1 cellular context compared by ENCODE assay signal in genomic region chr7:128100225-128100948, GRCh38.
A peak's percentile ranks its signal among the peaks of the same experiment; 100 is the strongest.
TF ChIP-seq lines count a peak whose summit lies in the region.

No MANE protein-coding gene starts in this region.

TF ChIP-seq in K562, 482 proteins besides CTCF, POLR2A, EP300 and RAD21 (continued from another document and continues in another):
- TF ChIP-seq, protein P1, sequence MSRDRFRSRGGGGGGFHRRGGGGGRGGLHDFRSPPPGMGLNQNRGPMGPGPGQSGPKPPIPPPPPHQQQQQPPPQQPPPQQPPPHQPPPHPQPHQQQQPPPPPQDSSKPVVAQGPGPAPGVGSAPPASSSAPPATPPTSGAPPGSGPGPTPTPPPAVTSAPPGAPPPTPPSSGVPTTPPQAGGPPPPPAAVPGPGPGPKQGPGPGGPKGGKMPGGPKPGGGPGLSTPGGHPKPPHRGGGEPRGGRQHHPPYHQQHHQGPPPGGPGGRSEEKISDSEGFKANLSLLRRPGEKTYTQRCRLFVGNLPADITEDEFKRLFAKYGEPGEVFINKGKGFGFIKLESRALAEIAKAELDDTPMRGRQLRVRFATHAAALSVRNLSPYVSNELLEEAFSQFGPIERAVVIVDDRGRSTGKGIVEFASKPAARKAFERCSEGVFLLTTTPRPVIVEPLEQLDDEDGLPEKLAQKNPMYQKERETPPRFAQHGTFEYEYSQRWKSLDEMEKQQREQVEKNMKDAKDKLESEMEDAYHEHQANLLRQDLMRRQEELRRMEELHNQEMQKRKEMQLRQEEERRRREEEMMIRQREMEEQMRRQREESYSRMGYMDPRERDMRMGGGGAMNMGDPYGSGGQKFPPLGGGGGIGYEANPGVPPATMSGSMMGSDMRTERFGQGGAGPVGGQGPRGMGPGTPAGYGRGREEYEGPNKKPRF (IDR thresholded peaks at IDR 0.05; ENCODE audit: low read depth, low read length) = no peak
- no peak for TF ChIP-seq FOXM1 (IDR thresholded peaks at IDR 0.05; ENCODE audit: low read depth)
- no peak for TF ChIP-seq FOXM1 (CRISPR knock-in tag; IDR thresholded peaks at IDR 0.05; ENCODE audit: low read depth)
- TF ChIP-seq ILK (tag; IDR thresholded peaks at IDR 0.05; ENCODE audit: borderline replicate concordance, low read depth) = no peak
- no peak for TF ChIP-seq ZNF644 (tag; IDR thresholded peaks at IDR 0.05; ENCODE audit: low read depth)
- TF ChIP-seq, protein P2, sequence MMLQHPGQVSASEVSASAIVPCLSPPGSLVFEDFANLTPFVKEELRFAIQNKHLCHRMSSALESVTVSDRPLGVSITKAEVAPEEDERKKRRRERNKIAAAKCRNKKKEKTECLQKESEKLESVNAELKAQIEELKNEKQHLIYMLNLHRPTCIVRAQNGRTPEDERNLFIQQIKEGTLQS (IDR thresholded peaks at IDR 0.05) = no peak
- TF ChIP-seq, protein P2 (CRISPR knock-in tag; conservative IDR thresholded peaks at IDR 0.05) = no peak
- TF ChIP-seq TBP (optimal IDR thresholded peaks at IDR 0.05; ENCODE audit: low read depth, low read length) = no peak
- TF ChIP-seq NUFIP1 (IDR thresholded peaks at IDR 0.05; ENCODE audit: partially characterized antibody) = no peak
- peak in 1 of 2 experiments; percentile 51; a peak in 1 of 4 replicates for TF ChIP-seq RCOR1 (IDR thresholded peaks at IDR 0.05; ENCODE audit: borderline replicate concordance in 1 of 2, low read depth in 2 of 2, low read length in 2 of 2)
- no peak for TF ChIP-seq ZNF3 (CRISPR knock-in tag; IDR thresholded peaks at IDR 0.05)
- TF ChIP-seq SUPT5H (IDR thresholded peaks at IDR 0.05) = peak; percentile 56
- TF ChIP-seq TCF7L2 (IDR thresholded peaks at IDR 0.05; ENCODE audit: low read depth, low read length) = no peak
- 0 out of 2 replicates have a peak, but pooled peaks have one; percentile 3 for TF ChIP-seq KLF10 (CRISPR knock-in tag; IDR thresholded peaks at IDR 0.05)
- no peak for TF ChIP-seq SPI1 (IDR thresholded peaks at IDR 0.05; ENCODE audit: borderline replicate concordance, low read depth, low read length)
- 0 out of 2 replicates have a peak, but pooled peaks have one; percentile 4 for TF ChIP-seq NFIC (IDR thresholded peaks at IDR 0.05)
- TF ChIP-seq, protein P3, sequence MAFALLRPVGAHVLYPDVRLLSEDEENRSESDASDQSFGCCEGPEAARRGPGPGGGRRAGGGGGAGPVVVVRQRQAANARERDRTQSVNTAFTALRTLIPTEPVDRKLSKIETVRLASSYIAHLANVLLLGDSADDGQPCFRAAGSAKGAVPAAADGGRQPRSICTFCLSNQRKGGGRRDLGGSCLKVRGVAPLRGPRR (CRISPR knock-in tag; IDR thresholded peaks at IDR 0.05) = 0 out of 2 replicates have a peak, but pooled peaks have one; percentile 58
- TF ChIP-seq PML (IDR thresholded peaks at IDR 0.05; ENCODE audit: low read length) = 0 out of 2 replicates have a peak, but pooled peaks have one; percentile 19
- TF ChIP-seq MAZ (CRISPR knock-in tag; conservative IDR thresholded peaks at IDR 0.05 in 1 of 2, IDR thresholded peaks at IDR 0.05 in 1 of 2) = peak in 1 of 2 experiments; percentile 26; a peak in 1 of 4 replicates
- TF ChIP-seq TEAD1 (CRISPR knock-in tag; IDR thresholded peaks at IDR 0.05) = no peak; a peak in 1 of 4 replicates
- no peak for TF ChIP-seq ZBTB40 (IDR thresholded peaks at IDR 0.05)
- no peak for TF ChIP-seq ZBTB40 (CRISPR knock-in tag; IDR thresholded peaks at IDR 0.05)
- no peak for TF ChIP-seq HDGF (IDR thresholded peaks at IDR 0.05)
- TF ChIP-seq ZNF384 (IDR thresholded peaks at IDR 0.05; ENCODE audit: low read depth, low read length) = no peak
- peak; percentile 62; the same call in 1 of the 2 replicates for TF ChIP-seq THRB (CRISPR knock-in tag; conservative IDR thresholded peaks at IDR 0.05)
- TF ChIP-seq KLF13 (tag; IDR thresholded peaks at IDR 0.05; ENCODE audit: borderline replicate concordance, low read depth) = no peak
- no peak for TF ChIP-seq ZNF280A (IDR thresholded peaks at IDR 0.05; ENCODE audit: low read depth, partially characterized antibody)
- TF ChIP-seq RERE (CRISPR knock-in tag; IDR thresholded peaks at IDR 0.05; ENCODE audit: borderline replicate concordance) = no peak
- TF ChIP-seq MEIS2 (IDR thresholded peaks at IDR 0.05; ENCODE audit: partially characterized antibody) = peak; percentile 27
- TF ChIP-seq ZNF77 (CRISPR knock-in tag; IDR thresholded peaks at IDR 0.05) = no peak
- TF ChIP-seq NCOA6 (IDR thresholded peaks at IDR 0.05) = no peak
- no peak for TF ChIP-seq ZNF445 (CRISPR knock-in tag; IDR thresholded peaks at IDR 0.05; ENCODE audit: low read depth)
- 0 out of 2 replicates have a peak, but pooled peaks have one; percentile 48 for TF ChIP-seq ZBTB17 (CRISPR knock-in tag; IDR thresholded peaks at IDR 0.05)
- TF ChIP-seq, protein P4, sequence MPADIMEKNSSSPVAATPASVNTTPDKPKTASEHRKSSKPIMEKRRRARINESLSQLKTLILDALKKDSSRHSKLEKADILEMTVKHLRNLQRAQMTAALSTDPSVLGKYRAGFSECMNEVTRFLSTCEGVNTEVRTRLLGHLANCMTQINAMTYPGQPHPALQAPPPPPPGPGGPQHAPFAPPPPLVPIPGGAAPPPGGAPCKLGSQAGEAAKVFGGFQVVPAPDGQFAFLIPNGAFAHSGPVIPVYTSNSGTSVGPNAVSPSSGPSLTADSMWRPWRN (IDR thresholded peaks at IDR 0.05; ENCODE audit: low read depth) = no peak
- no peak for TF ChIP-seq ZNF695 (CRISPR knock-in tag; IDR thresholded peaks at IDR 0.05)
